26 cellular contexts compared by ENCODE assay signal in genomic region chr5:163661358-163661757, GRCh38.
"Had no signal": no experiment of that assay in that cellular context is flagged by ENCODE, and none has a peak within 500 bp of the region (broad histone marks: within the 10 kb centered on the region; RNA-seq: fewer than 3 reads in every experiment).

No MANE protein-coding gene starts in this region.

- H3K4me1 Mint-ChIP-seq: memory B cell; stimulated activated effector memory CD8-positive, alpha-beta T cell treated with anti-CD3 and anti-CD28 coated beads, Interleukin-12 subunit alpha, Interleukin-12 subunit beta, amount 100 ng/mL, for 72 hours had no signal

- H3K27ac ChIP-seq: gastrocnemius medialis, heart right ventricle, left ventricle myocardium inferior, lower lobe of right lung, neutrophil, right atrium auricular region, sigmoid colon, skin epidermis, suprapubic skin, thyroid gland, upper lobe of left lung, uterus had no signal

- H3K36me3 ChIP-seq: gastrocnemius medialis, heart right ventricle, left ventricle myocardium inferior, lower lobe of right lung, neutrophil, right atrium auricular region, sigmoid colon, suprapubic skin, thyroid gland, upper lobe of left lung, uterus had no signal

- H3K9me3 ChIP-seq: gastrocnemius medialis, lower lobe of right lung, neutrophil, right atrium auricular region, sigmoid colon, thyroid gland, upper lobe of left lung, uterus had no signal

- H3K4me3 ChIP-seq: gastrocnemius medialis, heart right ventricle, left ventricle myocardium inferior, lower lobe of right lung, right atrium auricular region, sigmoid colon, skin epidermis, suprapubic skin, thyroid gland, upper lobe of left lung, uterus had no signal

- H3K27me3 ChIP-seq: gastrocnemius medialis, heart right ventricle, neutrophil, right atrium auricular region, sigmoid colon, suprapubic skin, thyroid gland, upper lobe of left lung, uterus had no signal

- H3K9me3 Mint-ChIP-seq: stimulated activated effector memory CD8-positive, alpha-beta T cell treated with anti-CD3 and anti-CD28 coated beads, Interleukin-12 subunit alpha, Interleukin-12 subunit beta, amount 100 ng/mL, for 72 hours had no signal

- H3K4me3 Mint-ChIP-seq: memory B cell; naive thymus-derived CD4-positive, alpha-beta T cell; stimulated activated effector memory CD8-positive, alpha-beta T cell treated with anti-CD3 and anti-CD28 coated beads, Interleukin-12 subunit alpha, Interleukin-12 subunit beta, amount 100 ng/mL, for 72 hours had no signal

- FAIRE-seq: endometrium had no signal

- DNase-seq: cortex of kidney; effector memory CD4-positive, alpha-beta T cell; gastrocnemius medialis; heart right ventricle; islet precursor cell; left ventricle myocardium inferior; lower lobe of right lung; midbrain; naive thymus-derived CD4-positive, alpha-beta T cell; posterior cingulate gyrus; sigmoid colon; stimulated activated CD4-positive, alpha-beta T cell treated with anti-CD3 and anti-CD28 coated beads, Interleukin-12 subunit alpha, Interleukin-12 subunit beta, amount 100 ng/mL, for 4 hours; stimulated activated CD4-positive, alpha-beta T cell treated with anti-CD3 and anti-CD28 coated beads, Interleukin-4, amount 100 ng/mL, for 1 hour; stimulated activated CD8-positive, alpha-beta memory T cell treated with anti-CD3 and anti-CD28 coated beads, Interleukin-4, amount 100 ng/mL, for 48 hours; stimulated activated naive CD8-positive, alpha-beta T cell treated with anti-CD3 and anti-CD28 coated beads, Interleukin-15, Interleukin-2, amounts not matched to agents 100 U/mL and 50 U/mL, for 24 hours; thyroid gland; upper lobe of left lung; uterus had no signal

- ATAC-seq: esophagus mucosa; gastrocnemius medialis; heart right ventricle; lower lobe of right lung; naive thymus-derived CD4-positive, alpha-beta T cell; stimulated activated effector memory CD8-positive, alpha-beta T cell treated with anti-CD3 and anti-CD28 coated beads, Interleukin-12 subunit alpha, Interleukin-12 subunit beta, amount 100 ng/mL, for 72 hours; stimulated activated naive CD8-positive, alpha-beta T cell treated with anti-CD3 and anti-CD28 coated beads, Interleukin-15, Interleukin-2, amounts not matched to agents 100 U/mL and 50 U/mL, for 24 hours had no signal

- H3K27ac Mint-ChIP-seq: memory B cell; naive thymus-derived CD4-positive, alpha-beta T cell; stimulated activated effector memory CD8-positive, alpha-beta T cell treated with anti-CD3 and anti-CD28 coated beads, Interleukin-12 subunit alpha, Interleukin-12 subunit beta, amount 100 ng/mL, for 72 hours had no signal

- H3K36me3 Mint-ChIP-seq: memory B cell; naive thymus-derived CD4-positive, alpha-beta T cell; stimulated activated effector memory CD8-positive, alpha-beta T cell treated with anti-CD3 and anti-CD28 coated beads, Interleukin-12 subunit alpha, Interleukin-12 subunit beta, amount 100 ng/mL, for 72 hours had no signal

- H3K4me1 ChIP-seq: gastrocnemius medialis, heart right ventricle, left ventricle myocardium inferior, lower lobe of right lung, right atrium auricular region, suprapubic skin, thyroid gland, upper lobe of left lung, uterus had no signal
